9 cellular contexts compared by ENCODE assay signal in genomic region chr9:14428781-14429230, GRCh38.
DNase-seq lines count a peak whose midpoint lies in the region; ATAC-seq, FAIRE-seq and TF ChIP-seq lines count a peak whose summit lies in the region.
"Had no signal": no experiment of that assay in that cellular context is flagged by ENCODE, and none has a peak within 500 bp of the region (broad histone marks: within the 10 kb centered on the region; RNA-seq: fewer than 3 reads in every experiment).

No MANE protein-coding gene starts in this region.

- no peaks in the 10 kb centered on the region for H3K36me3 ChIP-seq in pancreas

- ATAC-seq in activated T-cell treated with anti-CD3 and anti-CD28 coated beads, Interleukin-2, amount 50 U/mL, for 4 hours: no peak
- ATAC-seq in HG03066 (IDR thresholded peaks at IDR 0.05; ENCODE audit: low read depth, unreplicated experiment): peak; percentile 66
- ATAC-seq in pancreas: peak; percentile 43 to 79 (median 71)
- no peak for ATAC-seq in GM19035 (IDR thresholded peaks at IDR 0.05; ENCODE audit: unreplicated experiment)

- H3K27ac Mint-ChIP-seq in activated CD4-positive, alpha-beta memory T cell treated with anti-CD3 and anti-CD28 coated beads, Interleukin-2, amount 10 ng/mL, durations not matched to agents 7 days and 5 days: no peak overlapping the region
- H3K27ac Mint-ChIP-seq: dendritic cell treated with granulocyte-macrophage colony-stimulating factor and Interleukin-4, amounts not matched to agents 40 ng/mL and 50 ng/mL, for 4 days had no signal

- no peaks in the 10 kb centered on the region for H3K4me1 Mint-ChIP-seq in activated T-cell treated with anti-CD3 and anti-CD28 coated beads, Interleukin-2, amount 50 U/mL, for 4 hours (ENCODE audit: low read depth)
- H3K4me1 Mint-ChIP-seq in activated CD4-positive, alpha-beta memory T cell treated with anti-CD3 and anti-CD28 coated beads, Interleukin-2, amount 10 ng/mL, durations not matched to agents 7 days and 5 days: no peaks in the 10 kb centered on the region

- DNase-seq in activated T-cell treated with anti-CD3 and anti-CD28 coated beads for 24 hours (ENCODE audit: low read depth): peak; percentile 3
- DNase-seq in activated T-cell treated with anti-CD3 and anti-CD28 coated beads, Interleukin-2, amount 50 U/mL, for 4 hours: no peak
- peak; percentile 100 for DNase-seq in NCI-H446 (lab: John Stamatoyannopoulos, UW)
- DNase-seq in activated CD4-positive, alpha-beta memory T cell treated with anti-CD3 and anti-CD28 coated beads, Interleukin-2, amount 10 ng/mL, durations not matched to agents 7 days and 5 days: peak; percentile 46
- peak; percentile 53 to 85 for DNase-seq in foreskin fibroblast
- DNase-seq in pancreas: peak in 5 of 6 donors; percentile 30 to 79 (median 49)

- TF ChIP-seq CTCF in foreskin fibroblast (IDR thresholded peaks at IDR 0.05; ENCODE audit: low read depth, low read length) (peak; percentile 79), pancreas (IDR thresholded peaks at IDR 0.05) (peak; percentile 68 to 76 (median 71))

- POLR2A ChIA-PET in activated CD4-positive, alpha-beta memory T cell treated with anti-CD3 and anti-CD28 coated beads, Interleukin-2, amount 10 ng/mL, durations not matched to agents 7 days and 5 days (lab: Charles Lee): no interaction called here

- WGBS in pancreas, 2 donors: 7 to 10% methylated on average over 11 of the region's 11 CpGs

- peaks cover 24% of the 10 kb centered on the region for H3K27me3 Mint-ChIP-seq in activated T-cell treated with anti-CD3 and anti-CD28 coated beads, Interleukin-2, amount 50 U/mL, for 4 hours (ENCODE audit: low read depth)
- H3K27me3 Mint-ChIP-seq in activated CD4-positive, alpha-beta memory T cell treated with anti-CD3 and anti-CD28 coated beads, Interleukin-2, amount 10 ng/mL, durations not matched to agents 7 days and 5 days: peaks cover 2% of the 10 kb centered on the region

- H3K27ac ChIP-seq in pancreas: no peak overlapping the region

- H3K27me3 ChIP-seq in pancreas: no peaks in the 10 kb centered on the region

- H3K4me1 ChIP-seq in pancreas: peaks cover 0 to 8% (median 0%) of the 10 kb centered on the region in 3 donors

- no peaks in the 10 kb centered on the region for H3K9me3 ChIP-seq in pancreas

- intact Hi-C loops in pancreas (cut with DNase I): loop anchor here in 1 of 3 donors (10.0 kb wide), 1 partner anchor 1004 kb away; no protein-coding TSS in a partner anchor

- H3K36me3 Mint-ChIP-seq in activated T-cell treated with anti-CD3 and anti-CD28 coated beads, Interleukin-2, amount 50 U/mL, for 4 hours (ENCODE audit: insufficient read depth): no peaks in the 10 kb centered on the region
- H3K36me3 Mint-ChIP-seq in activated CD4-positive, alpha-beta memory T cell treated with anti-CD3 and anti-CD28 coated beads, Interleukin-2, amount 10 ng/mL, durations not matched to agents 7 days and 5 days (ENCODE audit: low read depth): no peaks in the 10 kb centered on the region

- no peak for FAIRE-seq in pancreas (lab: Jason Lieb, UNC)

- CTCF ChIA-PET in activated CD4-positive, alpha-beta memory T cell treated with anti-CD3 and anti-CD28 coated beads, Interleukin-2, amount 10 ng/mL, durations not matched to agents 7 days and 5 days (lab: Charles Lee): interaction anchor here (0.6 to 1.6 kb wide), 3 partner anchors 14 to 138 kb away, joined by 3 read pairs; no protein-coding TSS in a partner anchor

- H3K4me3 Mint-ChIP-seq in activated T-cell treated with anti-CD3 and anti-CD28 coated beads, Interleukin-2, amount 50 U/mL, for 4 hours: no peak overlapping the region
- no peak overlapping the region for H3K4me3 Mint-ChIP-seq in activated CD4-positive, alpha-beta memory T cell treated with anti-CD3 and anti-CD28 coated beads, Interleukin-2, amount 10 ng/mL, durations not matched to agents 7 days and 5 days
- H3K4me3 Mint-ChIP-seq: dendritic cell treated with granulocyte-macrophage colony-stimulating factor and Interleukin-4, amounts not matched to agents 40 ng/mL and 50 ng/mL, for 4 days had no signal

- no peaks in the 10 kb centered on the region for H3K9me3 Mint-ChIP-seq in activated T-cell treated with anti-CD3 and anti-CD28 coated beads, Interleukin-2, amount 50 U/mL, for 4 hours
- H3K9me3 Mint-ChIP-seq in activated CD4-positive, alpha-beta memory T cell treated with anti-CD3 and anti-CD28 coated beads, Interleukin-2, amount 10 ng/mL, durations not matched to agents 7 days and 5 days: no peaks in the 10 kb centered on the region
- H3K9me3 Mint-ChIP-seq: dendritic cell treated with granulocyte-macrophage colony-stimulating factor and Interleukin-4, amounts not matched to agents 40 ng/mL and 50 ng/mL, for 4 days had no signal

- H3K4me3 ChIP-seq in foreskin fibroblast (ENCODE audit: low read depth in 1 of 2, low read length in 2 of 2) (no peak overlapping the region), pancreas (no peak overlapping the region)

Comparison
In these comparisons a context has a peak if more than half of its experiments do, and no peak if none do; other contexts are left out.
1. ATAC-seq: peak in HG03066 (single experiment) and pancreas (4 of 4); none in activated T-cell treated with anti-CD3 and anti-CD28 coated beads, Interleukin-2, amount 50 U/mL, for 4 hours (0 of 2) and GM19035 (single experiment).